ENCODE assay signal across 24 cellular contexts in the genomic region with DNA sequence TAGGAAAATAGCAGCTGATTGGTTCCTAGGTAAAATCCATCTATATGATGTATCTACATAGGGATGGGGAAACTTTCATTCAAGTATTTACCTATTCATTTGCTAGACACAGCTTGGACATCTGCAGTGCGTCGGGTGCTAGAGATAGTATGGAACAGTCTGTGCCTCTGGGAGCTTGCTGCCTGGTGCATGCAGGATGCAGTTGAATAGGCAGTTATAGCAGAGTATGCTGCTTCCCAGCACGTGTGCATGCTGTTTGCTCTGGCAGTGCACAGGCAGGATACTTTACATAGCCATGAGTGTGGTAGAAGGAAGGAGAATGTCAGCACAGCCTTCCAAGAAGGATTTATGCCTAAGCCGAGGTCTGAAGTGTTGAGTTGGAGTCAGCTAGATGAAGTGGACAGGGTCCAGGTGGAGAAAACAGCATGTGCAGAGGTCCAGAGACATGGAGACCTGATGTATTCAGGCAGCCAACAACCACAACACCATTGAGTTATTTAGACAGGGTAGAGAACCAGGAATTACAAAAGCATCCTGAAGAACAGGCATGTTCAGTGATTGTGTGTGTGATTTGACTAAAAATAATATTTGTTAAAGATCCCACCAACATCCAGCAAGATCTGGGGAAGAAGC. TPM values are rescaled to one million over a fixed set of nuclear protein-coding genes. Genes with fewer than 3 reads are reported as not detected.
A peak's percentile ranks its signal among the peaks of the same experiment; 100 is the strongest.
DNase-seq lines count a peak whose midpoint lies in the region; ATAC-seq and TF ChIP-seq lines count a peak whose summit lies in the region.
"Had no signal": no experiment of that assay in that cellular context is flagged by ENCODE, and none has a peak within 500 bp of the region (broad histone marks: within the 10 kb centered on the region; RNA-seq: fewer than 3 reads in every experiment).

No MANE protein-coding gene starts in this region.

- H3K9me3 Mint-ChIP-seq in effector memory CD8-positive, alpha-beta T cell, result no peaks in the 10 kb centered on the region
- H3K9me3 Mint-ChIP-seq: activated B cell treated with CpG ODN at 0.5 μM for 24 hours; activated CD4-positive, alpha-beta memory T cell treated with anti-CD3 and anti-CD28 coated beads, Interleukin-2, amount 10 ng/mL, durations not matched to agents 7 days and 5 days; brain; CD4-positive, CD25-positive, alpha-beta regulatory T cell; dendritic cell treated with granulocyte-macrophage colony-stimulating factor and Interleukin-4, amounts not matched to agents 40 ng/mL and 50 ng/mL, for 4 days; neural crest cell; T-helper 2 cell treated with Interferon-gamma antibody and Interleukin-4, amounts not matched to agents 5 μg/mL and 100 μg/mL, for 36 hours had no signal

- H3K27ac ChIP-seq in left ventricle myocardium inferior (replicated peaks), result peak overlapping the region; percentile 10
- peak overlapping the region; percentile 50 for H3K27ac ChIP-seq in neutrophil
- peak overlapping the region; percentile 4 to 35 for H3K27ac ChIP-seq in uterus
- H3K27ac ChIP-seq: PC-9, SJSA1, vagina had no signal

- no peaks in the 10 kb centered on the region for H3K27me3 Mint-ChIP-seq in effector memory CD8-positive, alpha-beta T cell
- H3K27me3 Mint-ChIP-seq: activated B cell treated with CpG ODN at 0.5 μM for 24 hours; activated CD4-positive, alpha-beta memory T cell treated with anti-CD3 and anti-CD28 coated beads, Interleukin-2, amount 10 ng/mL, durations not matched to agents 7 days and 5 days; brain; CD4-positive, CD25-positive, alpha-beta regulatory T cell; dendritic cell treated with granulocyte-macrophage colony-stimulating factor and Interleukin-4, amounts not matched to agents 40 ng/mL and 50 ng/mL, for 4 days had no signal

- TF ChIP-seq POLR2A in uterus (IDR thresholded peaks at IDR 0.05), result no peak

- peaks cover 80% of the 10 kb centered on the region for H3K36me3 Mint-ChIP-seq in effector memory CD8-positive, alpha-beta T cell (ENCODE audit: insufficient read depth)

- H3K27ac Mint-ChIP-seq in effector memory CD8-positive, alpha-beta T cell, result peak overlapping the region; percentile 72 to 84
- H3K27ac Mint-ChIP-seq: activated CD4-positive, alpha-beta memory T cell treated with anti-CD3 and anti-CD28 coated beads, Interleukin-2, amount 10 ng/mL, durations not matched to agents 7 days and 5 days; dendritic cell treated with granulocyte-macrophage colony-stimulating factor and Interleukin-4, amounts not matched to agents 40 ng/mL and 50 ng/mL, for 4 days; T-helper 2 cell treated with Interferon-gamma antibody and Interleukin-4, amounts not matched to agents 5 μg/mL and 100 μg/mL, for 36 hours had no signal

- no peak for ATAC-seq in left ventricle myocardium superior
- ATAC-seq in effector memory CD8-positive, alpha-beta T cell (replicated peaks), result no peak
- ATAC-seq in GM21526 (IDR thresholded peaks at IDR 0.05; ENCODE audit: low FRiP score, unreplicated experiment), result no peak
- ATAC-seq in GM18858 (IDR thresholded peaks at IDR 0.05; ENCODE audit: unreplicated experiment), result no peak
- ATAC-seq in HG03521 (IDR thresholded peaks at IDR 0.05; ENCODE audit: unreplicated experiment), result no peak
- ATAC-seq: stimulated activated naive CD8-positive, alpha-beta T cell treated with anti-CD3 and anti-CD28 coated beads, Interleukin-15, Interleukin-2, amounts not matched to agents 100 U/mL and 50 U/mL, for 24 hours had no signal

- TF ChIP-seq CTCF in left ventricle myocardium inferior (IDR thresholded peaks at IDR 0.05; ENCODE audit: borderline replicate concordance) (no peak), neutrophil (IDR thresholded peaks at IDR 0.05) (no peak), uterus (IDR thresholded peaks at IDR 0.05) (no peak)

- H3K4me3 ChIP-seq in left ventricle myocardium inferior, result no peak overlapping the region
- H3K4me3 ChIP-seq in neutrophil (ENCODE audit: low read depth in 1 of 2, low read length in 1 of 2), result no peak overlapping the region
- H3K4me3 ChIP-seq in uterus, result no peak overlapping the region
- H3K4me3 ChIP-seq: HAP-1, PC-9, SJSA1, vagina had no signal

- H3K36me3 ChIP-seq in left ventricle myocardium inferior (peaks cover 30% of the 10 kb centered on the region), neutrophil (peaks cover 39% of the 10 kb centered on the region), uterus (no peaks in the 10 kb centered on the region)

- H3K4me1 ChIP-seq in left ventricle myocardium inferior, result peaks cover 98% of the 10 kb centered on the region
- peaks cover 54 to 68% of the 10 kb centered on the region in 2 experiments for H3K4me1 ChIP-seq in neutrophil (ENCODE audit: control insufficient read depth in 1 of 2, insufficient read depth in 1 of 2, low read depth in 1 of 2, low read length in 1 of 2)
- peaks cover 7 to 11% of the 10 kb centered on the region in 2 donors for H3K4me1 ChIP-seq in uterus

- intact Hi-C loops in left ventricle myocardium inferior (cut with micrococcal nuclease) (no loop called here), left ventricle myocardium superior (cut with micrococcal nuclease) (no loop called here), uterus (cut with DNase I; ENCODE audit: low total_unique reads) (no loop called here)

- H3K27me3 ChIP-seq in left ventricle myocardium inferior (ENCODE audit: low read depth) (no peaks in the 10 kb centered on the region), neutrophil (no peaks in the 10 kb centered on the region), uterus (no peaks in the 10 kb centered on the region)
- H3K27me3 ChIP-seq: SJSA1, vagina had no signal

- H3K4me1 Mint-ChIP-seq in effector memory CD8-positive, alpha-beta T cell (ENCODE audit: low read depth in 2 of 2), result peaks cover 37 to 80% of the 10 kb centered on the region in 2 donors

- H3K4me3 Mint-ChIP-seq in effector memory CD8-positive, alpha-beta T cell, result peak overlapping the region; percentile 55 to 60
- H3K4me3 Mint-ChIP-seq: activated B cell treated with CpG ODN at 0.5 μM for 24 hours; activated CD4-positive, alpha-beta memory T cell treated with anti-CD3 and anti-CD28 coated beads, Interleukin-2, amount 10 ng/mL, durations not matched to agents 7 days and 5 days; brain; CD4-positive, CD25-positive, alpha-beta regulatory T cell; dendritic cell treated with granulocyte-macrophage colony-stimulating factor and Interleukin-4, amounts not matched to agents 40 ng/mL and 50 ng/mL, for 4 days; neural crest cell; T-helper 2 cell treated with Interferon-gamma antibody and Interleukin-4, amounts not matched to agents 5 μg/mL and 100 μg/mL, for 36 hours had no signal

- DNase-seq in left ventricle myocardium inferior (no peak), left ventricle myocardium superior (no peak), uterus (no peak)
- no peak for DNase-seq in effector memory CD8-positive, alpha-beta T cell
- DNase-seq: activated B cell treated with CpG ODN at 0.5 μM for 24 hours; activated CD4-positive, alpha-beta memory T cell treated with anti-CD3 and anti-CD28 coated beads, Interleukin-2, amount 10 ng/mL, durations not matched to agents 7 days and 5 days; activated naive CD4-positive, alpha-beta T cell treated with anti-CD3 and anti-CD28 coated beads, Interleukin-2, amount 50 U/mL, for 16 hours; CD4-positive, CD25-positive, alpha-beta regulatory T cell; GF-D8; NCI-H1694 treated with DMSO at 0.1 percent for 48 hours; PC-9; retina; stimulated activated naive CD8-positive, alpha-beta T cell treated with anti-CD3 and anti-CD28 coated beads, Interleukin-15, Interleukin-2, amounts not matched to agents 100 U/mL and 50 U/mL, for 24 hours had no signal

- H3K9me3 ChIP-seq in left ventricle myocardium inferior (replicated peaks), result no peaks in the 10 kb centered on the region
- no peaks in the 10 kb centered on the region for H3K9me3 ChIP-seq in neutrophil
- no peaks in the 10 kb centered on the region for H3K9me3 ChIP-seq in uterus
- H3K9me3 ChIP-seq: HAP-1, SJSA1, vagina had no signal

RNA-seq across cellular contexts. Expression of a gene that starts 8.1 kb away (rescaled TPM):
- 7.0 TPM for total RNA-seq in left ventricle myocardium inferior
- 7.4 TPM for total RNA-seq in left ventricle myocardium superior
- 10 to 100 TPM; 13.3 to 63.0 (median 24.4) TPM for total RNA-seq in uterus
